16 cellular contexts compared by ENCODE assay signal in the genomic region with DNA sequence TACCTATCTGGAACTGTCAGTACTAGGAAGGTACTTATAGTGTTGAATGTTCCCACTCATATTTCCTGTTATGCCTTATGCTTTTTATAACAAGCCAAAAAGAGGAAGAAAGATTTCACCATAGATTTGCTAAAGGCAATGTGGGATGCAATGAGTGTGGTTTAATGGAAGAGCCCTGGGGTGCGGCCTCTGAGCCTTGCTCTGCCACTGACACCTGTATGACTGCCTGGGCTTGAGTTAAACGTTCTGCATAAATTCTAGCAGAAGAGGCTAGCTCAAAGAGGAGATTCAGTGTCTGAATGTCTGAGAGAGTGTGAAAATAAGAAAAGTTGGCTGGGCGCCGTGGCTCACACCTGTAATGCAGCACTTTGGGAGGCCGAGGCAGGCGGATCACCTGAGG.
DNase-seq lines count a peak whose midpoint lies in the region; ATAC-seq and TF ChIP-seq lines count a peak whose summit lies in the region.
"Had no signal": no experiment of that assay in that cellular context is flagged by ENCODE, and none has a peak within 500 bp of the region (broad histone marks: within the 10 kb centered on the region; RNA-seq: fewer than 3 reads in every experiment).

No MANE protein-coding gene starts in this region.

- intact Hi-C loops in vagina (cut with DNase I) = no loop called here

- H3K36me3 ChIP-seq in vagina = no peaks in the 10 kb centered on the region

- no peak overlapping the region for H3K4me3 Mint-ChIP-seq in nephron
- H3K4me3 Mint-ChIP-seq: activated CD4-positive, alpha-beta T cell treated with anti-CD3 and anti-CD28 coated beads, Interleukin-2, amount 10 ng/mL, durations not matched to agents 7 days and 5 days; activated naive CD8-positive, alpha-beta T cell treated with anti-CD3 and anti-CD28 coated beads, Interleukin-2, amount 50 U/mL, for 24 hours; activated T-cell treated with anti-CD3 and anti-CD28 coated beads, Interleukin-2, amount 50 U/mL, for 24 hours; T-cell had no signal

- H3K4me3 ChIP-seq in epithelial cell of esophagus (ENCODE audit: low read length) (no peak overlapping the region), vagina (no peak overlapping the region)

- H3K4me1 Mint-ChIP-seq in nephron = peaks cover 9% of the 10 kb centered on the region
- H3K4me1 Mint-ChIP-seq: activated CD4-positive, alpha-beta T cell treated with anti-CD3 and anti-CD28 coated beads, Interleukin-2, amount 10 ng/mL, durations not matched to agents 7 days and 5 days had no signal

- TF ChIP-seq CTCF in epithelial cell of esophagus (IDR thresholded peaks at IDR 0.05; ENCODE audit: insufficient read depth, low read depth, low read length, missing control alignments) = no peak
- TF ChIP-seq CTCF in nephron (IDR thresholded peaks at IDR 0.05; ENCODE audit: unreplicated experiment in 3 of 3) = no peak
- TF ChIP-seq CTCF in vagina (IDR thresholded peaks at IDR 0.05) = no peak

- peaks cover 20% of the 10 kb centered on the region for H3K36me3 Mint-ChIP-seq in nephron (ENCODE audit: low read depth)
- H3K36me3 Mint-ChIP-seq: T-cell had no signal

- DNase-seq in GDM1 (lab: John Stamatoyannopoulos, UW) (peak; percentile 36), OCI-M1 (lab: John Stamatoyannopoulos, UW) (peak; percentile 88), epithelial cell of esophagus (ENCODE audit: low read depth) (peak; percentile 80), DMS114 treated with DMSO at 0.1 percent for 48 hours (lab: John Stamatoyannopoulos, UW; ENCODE audit: unreplicated experiment) (no peak), vagina (ENCODE audit: extremely low spot score in 2 of 2) (no peak)
- DNase-seq in activated CD8-positive, alpha-beta memory T cell treated with anti-CD3 and anti-CD28 coated beads, Interleukin-2, amount 50 U/mL, for 4 hours = no peak
- DNase-seq: activated CD4-positive, alpha-beta T cell treated with anti-CD3 and anti-CD28 coated beads, Interleukin-2, amount 10 ng/mL, durations not matched to agents 7 days and 5 days; activated naive CD8-positive, alpha-beta T cell treated with anti-CD3 and anti-CD28 coated beads, Interleukin-2, amount 50 U/mL, for 24 hours; activated T-cell treated with anti-CD3 and anti-CD28 coated beads, Interleukin-2, amount 50 U/mL, for 24 hours; DMS79; NCI-H1048; NCI-H2171 treated with DMSO at 0.1 percent for 48 hours; occipital lobe; T-cell had no signal

- no peak for ATAC-seq in HG02759 (IDR thresholded peaks at IDR 0.05; ENCODE audit: unreplicated experiment)
- ATAC-seq: activated naive CD8-positive, alpha-beta T cell treated with anti-CD3 and anti-CD28 coated beads, Interleukin-2, amount 50 U/mL, for 24 hours; T-cell had no signal

- TF ChIP-seq POLR2A in vagina (IDR thresholded peaks at IDR 0.05) = no peak

- H3K27me3 Mint-ChIP-seq in nephron (ENCODE audit: low read depth) = no peaks in the 10 kb centered on the region
- H3K27me3 Mint-ChIP-seq: activated naive CD8-positive, alpha-beta T cell treated with anti-CD3 and anti-CD28 coated beads, Interleukin-2, amount 50 U/mL, for 24 hours had no signal

- peaks cover 30% of the 10 kb centered on the region for H3K4me1 ChIP-seq in vagina

- no peak overlapping the region for H3K27ac ChIP-seq in vagina

- peaks cover 11% of the 10 kb centered on the region for H3K9me3 Mint-ChIP-seq in nephron
- H3K9me3 Mint-ChIP-seq: activated CD4-positive, alpha-beta T cell treated with anti-CD3 and anti-CD28 coated beads, Interleukin-2, amount 10 ng/mL, durations not matched to agents 7 days and 5 days; activated naive CD8-positive, alpha-beta T cell treated with anti-CD3 and anti-CD28 coated beads, Interleukin-2, amount 50 U/mL, for 24 hours; activated T-cell treated with anti-CD3 and anti-CD28 coated beads, Interleukin-2, amount 50 U/mL, for 24 hours had no signal

- H3K27me3 ChIP-seq in vagina = no peaks in the 10 kb centered on the region

- no peaks in the 10 kb centered on the region for H3K9me3 ChIP-seq in vagina

- H3K27ac Mint-ChIP-seq in nephron = peak overlapping the region; percentile 75 to 89 (median 80)
- H3K27ac Mint-ChIP-seq: activated CD4-positive, alpha-beta T cell treated with anti-CD3 and anti-CD28 coated beads, Interleukin-2, amount 10 ng/mL, durations not matched to agents 7 days and 5 days; activated naive CD8-positive, alpha-beta T cell treated with anti-CD3 and anti-CD28 coated beads, Interleukin-2, amount 50 U/mL, for 24 hours; activated T-cell treated with anti-CD3 and anti-CD28 coated beads, Interleukin-2, amount 50 U/mL, for 24 hours; T-cell had no signal

Comparison
In these comparisons a context has a peak if more than half of its experiments do, and no peak if none do; other contexts are left out.
1. DNase-seq: peak in GDM1 (single experiment), OCI-M1 (single experiment) and epithelial cell of esophagus (single experiment); none in DMS114 treated with DMSO at 0.1 percent for 48 hours (single experiment), activated CD8-positive, alpha-beta memory T cell treated with anti-CD3 and anti-CD28 coated beads, Interleukin-2, amount 50 U/mL, for 4 hours (single experiment) and vagina (0 of 2).